Comparison of ENCODE assay signal across 39 cellular contexts in genomic region chrX:55041514-55041913, GRCh38. TPM values are rescaled to one million over a fixed set of nuclear protein-coding genes. Genes with fewer than 3 reads are reported as not detected.
"Had no signal": no experiment of that assay in that cellular context is flagged by ENCODE, and none has a peak within 500 bp of the region (broad histone marks: within the 10 kb centered on the region; RNA-seq: fewer than 3 reads in every experiment).

No MANE protein-coding gene starts in this region.

- FAIRE-seq: bronchial epithelial cell had no signal

- H3K27ac ChIP-seq: adrenal gland, ascending aorta, body of pancreas, brain microvascular endothelial cell, breast epithelium, cardiac muscle cell had no signal

- H3K27me3 ChIP-seq: ascending aorta, body of pancreas, brain microvascular endothelial cell, breast epithelium, cardiac muscle cell had no signal

- H3K4me3 ChIP-seq: adrenal gland, ascending aorta, body of pancreas, breast epithelium, cardiac muscle cell had no signal

- H3K36me3 ChIP-seq: adrenal gland, ascending aorta, brain microvascular endothelial cell, breast epithelium, cardiac muscle cell had no signal

- H3K4me1 ChIP-seq: adrenal gland, ascending aorta, body of pancreas, breast epithelium had no signal

- ATAC-seq: activated naive CD4-positive, alpha-beta T cell treated with anti-CD3 and anti-CD28 coated beads, Interleukin-2, amount 50 U/mL, for 72 hours; activated naive CD8-positive, alpha-beta T cell treated with anti-CD3 and anti-CD28 coated beads, Interleukin-2, amount 50 U/mL, for 24 hours; activated T-cell treated with anti-CD3 and anti-CD28 coated beads, Interleukin-2, amount 50 U/mL, for 4 hours; activated T-cell treated with anti-CD3 and anti-CD28 coated beads, Interleukin-2, amount 50 U/mL, for 72 hours; activated T-helper 17 cell treated with anti-CD3 and anti-CD28 coated beads, Interleukin-2, amount 50 U/mL, for 72 hours; body of pancreas had no signal

- H3K9me3 ChIP-seq: adrenal gland, ascending aorta, body of pancreas, breast epithelium had no signal

- DNase-seq: activated effector memory CD4-positive, alpha-beta T cell treated with anti-CD3 and anti-CD28 coated beads, Interleukin-2, amount 50 U/mL, for 16 hours; activated effector memory CD4-positive, alpha-beta T cell treated with Interleukin-2 at 50 U/mL for 16 hours; activated gamma-delta T cell; activated gamma-delta T cell treated with Interleukin-2 at 50 U/mL for 16 hours; activated naive CD4-positive, alpha-beta T cell; activated naive CD4-positive, alpha-beta T cell treated with anti-CD3 and anti-CD28 coated beads for 36 hours; activated naive CD4-positive, alpha-beta T cell treated with anti-CD3 and anti-CD28 coated beads, Interleukin-2, amount 10 ng/mL, durations not matched to agents 7 days and 5 days; activated naive CD4-positive, alpha-beta T cell treated with anti-CD3 and anti-CD28 coated beads, Interleukin-2, amount 50 U/mL, for 16 hours; activated naive CD4-positive, alpha-beta T cell treated with Interleukin-2 at 50 U/mL for 16 hours; activated naive CD8-positive, alpha-beta T cell treated with anti-CD3 and anti-CD28 coated beads for 36 hours; activated naive CD8-positive, alpha-beta T cell treated with anti-CD3 and anti-CD28 coated beads, Interleukin-2, amount 10 ng/mL, durations not matched to agents 7 days and 5 days; activated naive CD8-positive, alpha-beta T cell treated with anti-CD3 and anti-CD28 coated beads, Interleukin-2, amount 50 U/mL, for 24 hours; activated T-cell treated with anti-CD3 and anti-CD28 coated beads, Interleukin-2, amount 50 U/mL, for 1 hour; activated T-cell treated with anti-CD3 and anti-CD28 coated beads, Interleukin-2, amount 50 U/mL, for 24 hours; activated T-cell treated with anti-CD3 and anti-CD28 coated beads, Interleukin-2, amount 50 U/mL, for 4 hours; activated T-cell treated with anti-CD3 and anti-CD28 coated beads, Interleukin-2, amount 50 U/mL, for 48 hours; activated T-cell treated with anti-CD3 and anti-CD28 coated beads, Interleukin-2, amount 50 U/mL, for 72 hours; adrenal gland; amniotic stem cell; amygdala; anterior cingulate cortex; aorta; body of pancreas; brain microvascular endothelial cell; caudate nucleus; central memory CD4-positive, alpha-beta T cell; cerebellar nuclear complex had no signal

RNA-seq across cellular contexts. Expression of gene ALAS2, which starts 10.7 kb away (rescaled TPM):
- total RNA-seq: activated naive CD4-positive, alpha-beta T cell treated with anti-CD3 and anti-CD28 coated beads for 36 hours; activated naive CD4-positive, alpha-beta T cell treated with anti-CD3 and anti-CD28 coated beads, Interleukin-2, amount 50 U/mL, for 72 hours; activated naive CD8-positive, alpha-beta T cell treated with anti-CD3 and anti-CD28 coated beads for 36 hours; activated naive CD8-positive, alpha-beta T cell treated with anti-CD3 and anti-CD28 coated beads, Interleukin-2, amount 10 ng/mL, durations not matched to agents 7 days and 5 days; activated T-cell treated with anti-CD3 and anti-CD28 coated beads, Interleukin-2, amount 50 U/mL, for 4 hours; activated T-cell treated with anti-CD3 and anti-CD28 coated beads, Interleukin-2, amount 50 U/mL, for 72 hours; activated T-helper 1 cell treated with anti-CD3 and anti-CD28 coated beads, Interleukin-12 subunit alpha, Interleukin-12 subunit beta, Interleukin-2, Interleukin-4 antibody, amounts not matched to agents 30 ng/mL and 10 ng/mL and 1 ng/mL, durations not matched to agents 14 hours and 24 hours and 36 hours; activated T-helper 17 cell treated with anti-CD3 and anti-CD28 coated beads, Interleukin-2, amount 50 U/mL, for 72 hours; activated T-helper 2 cell treated with anti-CD3 and anti-CD28 coated beads, Interferon-gamma antibody, Interleukin-2, Interleukin-4, amounts not matched to agents 10 μg/mL and 5 μg/mL and 100 μg/mL, durations not matched to agents 14 hours and 24 hours and 36 hours; astrocyte; body of pancreas; bronchial epithelial cell had no signal
- polyA plus RNA-seq: aorta had no signal

RNA-seq across cellular contexts. Expression of gene PAGE2B, which starts 33.3 kb away (rescaled TPM):
- total RNA-seq: activated T-helper 1 cell treated with anti-CD3 and anti-CD28 coated beads, Interleukin-12 subunit alpha, Interleukin-12 subunit beta, Interleukin-2, Interleukin-4 antibody, amounts not matched to agents 30 ng/mL and 10 ng/mL and 1 ng/mL, durations not matched to agents 14 hours and 24 hours and 36 hours; adrenal gland; aorta; ascending aorta; astrocyte; body of pancreas; breast epithelium; bronchial epithelial cell; cardiac muscle cell; cardiac septum; cerebellum had no signal
- polyA plus RNA-seq: adipose tissue, adrenal gland, aorta had no signal

RNA-seq across cellular contexts. Expression of gene PAGE2, which starts 47.3 kb away (rescaled TPM):
- total RNA-seq: activated naive CD4-positive, alpha-beta T cell treated with anti-CD3 and anti-CD28 coated beads for 36 hours; activated naive CD8-positive, alpha-beta T cell treated with anti-CD3 and anti-CD28 coated beads for 36 hours; activated naive CD8-positive, alpha-beta T cell treated with anti-CD3 and anti-CD28 coated beads, Interleukin-2, amount 10 ng/mL, durations not matched to agents 7 days and 5 days; activated T-cell treated with anti-CD3 and anti-CD28 coated beads, Interleukin-2, amount 50 U/mL, for 4 hours; activated T-cell treated with anti-CD3 and anti-CD28 coated beads, Interleukin-2, amount 50 U/mL, for 72 hours; activated T-helper 1 cell treated with anti-CD3 and anti-CD28 coated beads, Interleukin-12 subunit alpha, Interleukin-12 subunit beta, Interleukin-2, Interleukin-4 antibody, amounts not matched to agents 30 ng/mL and 10 ng/mL and 1 ng/mL, durations not matched to agents 14 hours and 24 hours and 36 hours; activated T-helper 17 cell treated with anti-CD3 and anti-CD28 coated beads, Interleukin-2, amount 50 U/mL, for 72 hours; activated T-helper 2 cell treated with anti-CD3 and anti-CD28 coated beads, Interferon-gamma antibody, Interleukin-2, Interleukin-4, amounts not matched to agents 10 μg/mL and 5 μg/mL and 100 μg/mL, durations not matched to agents 14 hours and 24 hours and 36 hours; adrenal gland; aorta; ascending aorta; astrocyte; body of pancreas; breast epithelium; bronchial epithelial cell; cardiac muscle cell; cardiac septum; cerebellum had no signal
- polyA plus RNA-seq: adipose tissue, adrenal gland, aorta, cardiac muscle cell had no signal

RNA-seq across cellular contexts. Expression of gene PFKFB1, which starts 47.5 kb away (rescaled TPM):
- total RNA-seq: ascending aorta had no signal
- polyA plus RNA-seq: aorta had no signal
